Comparison of ENCODE assay signal across 9 cellular contexts in the genomic region with DNA sequence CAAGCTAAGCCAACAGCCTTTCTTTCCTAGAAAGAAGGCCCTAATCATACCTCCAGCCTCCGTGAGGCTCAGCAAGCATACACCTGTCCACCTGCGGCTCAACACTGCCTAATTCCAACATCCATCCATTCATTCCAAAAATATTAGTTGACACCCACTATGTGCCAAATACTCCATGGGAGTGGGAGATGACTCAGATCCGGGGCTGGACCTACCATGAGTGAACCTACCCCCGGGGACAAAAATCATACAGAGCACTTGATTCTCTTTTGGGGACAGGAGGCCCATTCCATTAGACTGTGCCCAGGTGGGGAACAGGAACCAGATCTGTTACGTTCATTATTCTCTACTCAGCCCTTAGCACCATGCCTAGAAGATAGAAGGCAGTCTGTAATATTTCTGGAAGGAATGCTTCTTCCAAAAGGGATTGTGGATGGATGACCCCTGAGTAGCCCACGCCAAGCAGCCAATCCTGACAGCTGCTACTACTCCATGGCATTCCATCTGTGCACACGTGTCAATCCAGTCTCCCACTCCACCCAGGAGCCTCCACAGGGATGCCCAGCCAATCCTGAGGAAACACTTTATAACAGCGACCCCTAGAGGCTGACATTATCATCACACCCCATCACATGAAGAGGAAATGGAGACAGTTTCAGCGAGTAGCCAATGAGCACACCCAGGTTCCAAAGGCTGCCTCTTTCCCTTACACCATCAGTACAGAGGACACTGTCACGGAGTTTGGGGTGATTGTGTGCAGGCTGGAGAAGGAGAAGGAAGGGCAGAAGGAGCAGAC.
DNase-seq lines count a peak whose midpoint lies in the region; ATAC-seq, FAIRE-seq and TF ChIP-seq lines count a peak whose summit lies in the region.
"Had no signal": no experiment of that assay in that cellular context is flagged by ENCODE, and none has a peak within 500 bp of the region (broad histone marks: within the 10 kb centered on the region; RNA-seq: fewer than 3 reads in every experiment).

No MANE protein-coding gene starts in this region.

- no peak overlapping the region for H3K27ac Mint-ChIP-seq in endothelial cell (ENCODE audit: unreplicated experiment)

- no peak overlapping the region for H3K4me3 ChIP-seq in BJ (ENCODE audit: low read depth, low read length)
- H3K4me3 ChIP-seq: upper lobe of left lung had no signal

- POLR2A ChIA-PET in BJ (lab: Charles Lee) = no interaction called here

- no peak overlapping the region for H3K4me3 Mint-ChIP-seq in endothelial cell (ENCODE audit: unreplicated experiment)

- DNase-seq in BJ (ENCODE audit: low read depth) (no peak), GM12891 (ENCODE audit: insufficient read length, low spot score) (peak; percentile 25), NCI-H748 (lab: John Stamatoyannopoulos, UW; ENCODE audit: unreplicated experiment) (peak; percentile 69), endothelial cell (ENCODE audit: low spot score) (peak; percentile 75)
- DNase-seq in stimulated activated CD8-positive, alpha-beta memory T cell treated with anti-CD3 and anti-CD28 coated beads, Interleukin-4, amount 100 ng/mL, for 48 hours = peak; percentile 40
- DNase-seq: upper lobe of left lung had no signal

- peaks cover 2% of the 10 kb centered on the region; the same call in 1 of the 2 replicates for H3K27me3 ChIP-seq in BJ (ENCODE audit: control insufficient read depth, insufficient read depth, low read length)
- H3K27me3 ChIP-seq: upper lobe of left lung had no signal

- no peak for TF ChIP-seq POLR2A in GM12891 (IDR thresholded peaks at IDR 0.05; ENCODE audit: low read depth, low read length)

- TF ChIP-seq CTCF in BJ (IDR thresholded peaks at IDR 0.05; ENCODE audit: insufficient read depth, low read depth, low read length) = peak; percentile 39
- TF ChIP-seq CTCF in endothelial cell (IDR thresholded peaks at IDR 0.05; ENCODE audit: unreplicated experiment) = peak; percentile 99

- CTCF ChIA-PET in BJ (lab: Yijun Ruan, JAX) = no interaction called here

- no peaks in the 10 kb centered on the region for H3K36me3 Mint-ChIP-seq in endothelial cell (ENCODE audit: low read depth, unreplicated experiment)

- H3K4me1 Mint-ChIP-seq in endothelial cell (ENCODE audit: unreplicated experiment) = peaks cover 11% of the 10 kb centered on the region

- H3K27me3 Mint-ChIP-seq in endothelial cell (ENCODE audit: unreplicated experiment) = peaks cover 3% of the 10 kb centered on the region

- H3K36me3 ChIP-seq in BJ (ENCODE audit: control insufficient read depth, insufficient read depth, low read length) = no peaks in the 10 kb centered on the region
- H3K36me3 ChIP-seq: upper lobe of left lung had no signal

- ATAC-seq in GM19023 (IDR thresholded peaks at IDR 0.05; ENCODE audit: unreplicated experiment) (no peak), HG03442 (IDR thresholded peaks at IDR 0.05; ENCODE audit: unreplicated experiment) (no peak), GM19397 (IDR thresholded peaks at IDR 0.05; ENCODE audit: unreplicated experiment) (no peak)

- no peak for FAIRE-seq in GM12891 (lab: Jason Lieb, UNC)

- no peaks in the 10 kb centered on the region for H3K9me3 Mint-ChIP-seq in endothelial cell (ENCODE audit: unreplicated experiment)

TF ChIP-seq in GM12891, 5 proteins besides CTCF, POLR2A, EP300 and RAD21:
- TF ChIP-seq POU2F2 (IDR thresholded peaks at IDR 0.05; ENCODE audit: low read depth, low read length) (no peak), TAF1 (IDR thresholded peaks at IDR 0.05; ENCODE audit: low read depth, low read length) (no peak), POLR2AphosphoS5 (IDR thresholded peaks at IDR 0.05; ENCODE audit: low read depth, low read length) (no peak), SPI1 (IDR thresholded peaks at IDR 0.05; ENCODE audit: low read depth, low read length) (no peak), PAX5 (IDR thresholded peaks at IDR 0.05; ENCODE audit: insufficient read depth, low read length, severe bottlenecking) (no peak)
